In the genomic region with DNA sequence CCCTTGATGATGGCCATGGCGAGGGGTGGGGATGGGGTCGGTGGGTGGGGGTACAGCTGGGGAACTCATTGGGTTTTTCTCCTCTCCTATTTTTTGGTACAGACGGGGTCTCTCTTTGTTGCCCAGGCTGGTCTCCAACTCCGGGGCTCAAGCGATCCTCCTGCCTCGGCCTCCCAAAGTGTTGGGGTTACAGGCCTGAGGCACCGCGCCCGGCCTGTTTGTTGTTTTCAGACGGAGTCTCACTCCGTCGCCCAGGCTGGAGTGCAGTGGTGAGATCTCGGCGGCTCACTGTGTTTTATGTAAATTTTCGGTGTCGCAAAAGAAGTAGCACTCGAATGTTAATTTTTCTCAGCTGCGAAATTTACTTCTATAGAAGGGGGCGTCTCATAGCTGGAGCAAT, we compare ENCODE assay signal across 13 cellular contexts. TPM values are rescaled to one million over a fixed set of nuclear protein-coding genes. Genes with fewer than 3 reads are reported as not detected.
"Had no signal": no experiment of that assay in that cellular context is flagged by ENCODE, and none has a peak within 500 bp of the region (broad histone marks: within the 10 kb centered on the region; RNA-seq: fewer than 3 reads in every experiment).

No MANE protein-coding gene starts in this region.

RNA-seq across cellular contexts. Expression of a gene that starts 11.1 kb away (rescaled TPM):
- total RNA-seq: activated B cell treated with CpG ODN at 0.5 μM for 24 hours, T-helper 17 cell had no signal

RNA-seq across cellular contexts. Expression of a gene that starts 25.6 kb away (rescaled TPM):
- total RNA-seq: activated CD4-positive, alpha-beta memory T cell treated with anti-CD3 and anti-CD28 coated beads for 36 hours; activated CD4-positive, alpha-beta memory T cell treated with anti-CD3 and anti-CD28 coated beads, Interleukin-2, amount 10 ng/mL, durations not matched to agents 7 days and 5 days; activated CD4-positive, alpha-beta T cell treated with anti-CD3 and anti-CD28 coated beads for 36 hours; activated CD4-positive, alpha-beta T cell treated with anti-CD3 and anti-CD28 coated beads, Interleukin-2, amount 10 ng/mL, durations not matched to agents 24 days and 14 days; activated CD4-positive, alpha-beta T cell treated with anti-CD3 and anti-CD28 coated beads, Interleukin-2, amount 10 ng/mL, durations not matched to agents 7 days and 5 days; activated CD8-positive, alpha-beta memory T cell treated with anti-CD3 and anti-CD28 coated beads for 36 hours; activated CD8-positive, alpha-beta memory T cell treated with anti-CD3 and anti-CD28 coated beads, Interleukin-2, amount 10 ng/mL, durations not matched to agents 7 days and 5 days; activated CD8-positive, alpha-beta T cell treated with anti-CD3 and anti-CD28 coated beads for 36 hours; activated CD8-positive, alpha-beta T cell treated with anti-CD3 and anti-CD28 coated beads, Interleukin-2, amount 10 ng/mL, durations not matched to agents 7 days and 5 days; T-helper 1 cell treated with Interleukin-12 subunit alpha and Interleukin-12 subunit beta and Interleukin-4 antibody, amounts not matched to agents 30 ng/mL and 1 ng/mL, for 36 hours; T-helper 17 cell; T-helper 2 cell treated with Interferon-gamma antibody and Interleukin-4, amounts not matched to agents 100 ng/mL and 5 ng/mL, for 36 hours had no signal
